11 cellular contexts compared by ENCODE assay signal in the genomic region with DNA sequence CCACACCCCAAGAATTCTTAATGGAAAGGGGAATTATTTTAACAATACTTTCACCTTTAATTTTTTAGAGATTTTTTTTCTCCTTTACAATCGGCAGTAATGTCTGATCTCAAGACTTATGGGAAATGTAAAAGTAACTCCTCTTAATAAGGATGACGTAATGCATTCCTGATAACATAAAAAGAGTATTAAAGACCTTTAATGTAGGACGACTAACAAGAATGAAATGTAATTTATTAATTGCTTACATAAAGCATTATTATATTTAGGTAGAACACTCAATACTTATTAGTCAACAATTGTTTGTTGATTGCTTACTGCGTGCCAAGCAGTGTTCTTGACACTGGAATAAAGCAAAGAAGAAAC.
DNase-seq lines count a peak whose midpoint lies in the region; ATAC-seq, FAIRE-seq and TF ChIP-seq lines count a peak whose summit lies in the region.
"Had no signal": no experiment of that assay in that cellular context is flagged by ENCODE, and none has a peak within 500 bp of the region (broad histone marks: within the 10 kb centered on the region; RNA-seq: fewer than 3 reads in every experiment).

No MANE protein-coding gene starts in this region.

- H3K9me3 ChIP-seq in MM.1S (replicated peaks; ENCODE audit: insufficient read depth, low read length) (no peaks in the 10 kb centered on the region), pancreas (no peaks in the 10 kb centered on the region), T-helper 17 cell (ENCODE audit: control insufficient read depth, low read length, poor library complexity, severe bottlenecking) (no peaks in the 10 kb centered on the region)

- no peaks in the 10 kb centered on the region for H3K27me3 ChIP-seq in MM.1S (replicated peaks; ENCODE audit: insufficient read depth, low read length)
- no peaks in the 10 kb centered on the region for H3K27me3 ChIP-seq in pancreas

- no peaks in the 10 kb centered on the region for H3K9me2 ChIP-seq in MM.1S (replicated peaks; ENCODE audit: insufficient read depth, low read length)

- no peak overlapping the region for H3K27ac Mint-ChIP-seq in T-helper 17 cell
- H3K27ac Mint-ChIP-seq in activated naive CD4-positive, alpha-beta T cell treated with anti-CD3 and anti-CD28 coated beads for 36 hours: no peak overlapping the region
- H3K27ac Mint-ChIP-seq: natural killer cell had no signal

- peaks cover 4% of the 10 kb centered on the region for H3K36me3 Mint-ChIP-seq in T-helper 17 cell (ENCODE audit: low read depth)
- no peaks in the 10 kb centered on the region for H3K36me3 Mint-ChIP-seq in activated naive CD4-positive, alpha-beta T cell treated with anti-CD3 and anti-CD28 coated beads for 36 hours (ENCODE audit: low read depth)
- H3K36me3 Mint-ChIP-seq: natural killer cell had no signal

- H3F3A ChIP-seq in MM.1S (ENCODE audit: insufficient read depth, low read length): peaks cover 13% of the 10 kb centered on the region

- no peak overlapping the region for H3K9ac ChIP-seq in MM.1S (ENCODE audit: low read length)

- CTCF ChIA-PET in activated naive CD4-positive, alpha-beta T cell treated with anti-CD3 and anti-CD28 coated beads for 36 hours (lab: Charles Lee): no interaction called here

- no peaks in the 10 kb centered on the region for H3K79me2 ChIP-seq in MM.1S (ENCODE audit: low read length)

- DNase-seq in AG10803 (ENCODE audit: low read depth) (no peak), MM.1S (no peak), epithelial cell of esophagus (ENCODE audit: low read depth) (no peak), pancreas (no peak), T-helper 17 cell (no peak), Ammon's horn (ENCODE audit: low spot score) (no peak), sciatic nerve (ENCODE audit: low spot score) (no peak)
- DNase-seq in activated naive CD4-positive, alpha-beta T cell treated with anti-CD3 and anti-CD28 coated beads for 36 hours: no peak
- DNase-seq: activated effector memory CD4-positive, alpha-beta T cell treated with anti-CD3 and anti-CD28 coated beads, Interleukin-2, amount 50 U/mL, for 16 hours; natural killer cell had no signal

- 28 to 35% methylated on average over 4 of the region's 4 CpGs for WGBS in pancreas, 2 donors

- TF ChIP-seq CTCF in AG10803 (conservative IDR thresholded peaks at IDR 0.05; ENCODE audit: low read length) (no peak), MM.1S (IDR thresholded peaks at IDR 0.05; ENCODE audit: low read length) (no peak), epithelial cell of esophagus (IDR thresholded peaks at IDR 0.05; ENCODE audit: insufficient read depth, low read depth, low read length, missing control alignments) (no peak), pancreas (IDR thresholded peaks at IDR 0.05) (no peak)

- no peaks in the 10 kb centered on the region for H4K20me1 ChIP-seq in MM.1S (ENCODE audit: insufficient read depth, low read length)

- H3K27ac ChIP-seq in MM.1S (ENCODE audit: low read length): no peak overlapping the region
- H3K27ac ChIP-seq in pancreas: peak overlapping the region in 1 of 4 donors; percentile 94

- H3K4me3 ChIP-seq in AG10803 (ENCODE audit: low read length): peak overlapping the region; percentile 61
- no peak overlapping the region for H3K4me3 ChIP-seq in MM.1S (ENCODE audit: low read length)
- peak overlapping the region; percentile 70 for H3K4me3 ChIP-seq in epithelial cell of esophagus (ENCODE audit: low read length)
- peak overlapping the region in 3 of 4 donors; percentile 55 to 63 (median 59) for H3K4me3 ChIP-seq in pancreas

- H3K4me1 Mint-ChIP-seq in T-helper 17 cell: peaks cover 2% of the 10 kb centered on the region
- H3K4me1 Mint-ChIP-seq in activated naive CD4-positive, alpha-beta T cell treated with anti-CD3 and anti-CD28 coated beads for 36 hours (ENCODE audit: low read depth): peaks cover 11% of the 10 kb centered on the region

- H3K36me3 ChIP-seq in MM.1S (replicated peaks; ENCODE audit: insufficient read depth, low read length): no peaks in the 10 kb centered on the region
- H3K36me3 ChIP-seq in pancreas: no peaks in the 10 kb centered on the region

- H3K4me1 ChIP-seq in MM.1S (ENCODE audit: low read length): peaks cover 14% of the 10 kb centered on the region
- H3K4me1 ChIP-seq in pancreas: peaks cover 0 to 4% (median 0%) of the 10 kb centered on the region in 3 donors

- ATAC-seq in pancreas: no peak
- ATAC-seq in T-helper 17 cell: no peak
- ATAC-seq in sciatic nerve: no peak
- ATAC-seq: natural killer cell had no signal

- H3K9me3 Mint-ChIP-seq in activated naive CD4-positive, alpha-beta T cell treated with anti-CD3 and anti-CD28 coated beads for 36 hours: no peaks in the 10 kb centered on the region

- H3K27me3 Mint-ChIP-seq in T-helper 17 cell: peaks cover 15% of the 10 kb centered on the region
- peaks cover 21% of the 10 kb centered on the region for H3K27me3 Mint-ChIP-seq in activated naive CD4-positive, alpha-beta T cell treated with anti-CD3 and anti-CD28 coated beads for 36 hours (ENCODE audit: low read depth)

- FAIRE-seq in pancreas (lab: Jason Lieb, UNC): peak; percentile 39
- FAIRE-seq: frontal cortex had no signal

- H3K4me2 ChIP-seq in MM.1S (ENCODE audit: low read depth, low read length): 0 out of 2 replicates have a peak overlapping the region, but pooled peaks have one; percentile 76

- no peak overlapping the region for H3K4me3 Mint-ChIP-seq in T-helper 17 cell
- H3K4me3 Mint-ChIP-seq in activated naive CD4-positive, alpha-beta T cell treated with anti-CD3 and anti-CD28 coated beads for 36 hours: no peak overlapping the region

- no peak overlapping the region for H2AFZ ChIP-seq in MM.1S (ENCODE audit: low read length)

- intact Hi-C loops in pancreas (cut with DNase I) (no loop called here), sciatic nerve (cut with DNase I) (no loop called here)
- intact Hi-C loops in activated naive CD4-positive, alpha-beta T cell treated with anti-CD3 and anti-CD28 coated beads for 36 hours (cut with micrococcal nuclease): no loop called here
